ENCODE assay signal across 8 cellular contexts in the genomic region with DNA sequence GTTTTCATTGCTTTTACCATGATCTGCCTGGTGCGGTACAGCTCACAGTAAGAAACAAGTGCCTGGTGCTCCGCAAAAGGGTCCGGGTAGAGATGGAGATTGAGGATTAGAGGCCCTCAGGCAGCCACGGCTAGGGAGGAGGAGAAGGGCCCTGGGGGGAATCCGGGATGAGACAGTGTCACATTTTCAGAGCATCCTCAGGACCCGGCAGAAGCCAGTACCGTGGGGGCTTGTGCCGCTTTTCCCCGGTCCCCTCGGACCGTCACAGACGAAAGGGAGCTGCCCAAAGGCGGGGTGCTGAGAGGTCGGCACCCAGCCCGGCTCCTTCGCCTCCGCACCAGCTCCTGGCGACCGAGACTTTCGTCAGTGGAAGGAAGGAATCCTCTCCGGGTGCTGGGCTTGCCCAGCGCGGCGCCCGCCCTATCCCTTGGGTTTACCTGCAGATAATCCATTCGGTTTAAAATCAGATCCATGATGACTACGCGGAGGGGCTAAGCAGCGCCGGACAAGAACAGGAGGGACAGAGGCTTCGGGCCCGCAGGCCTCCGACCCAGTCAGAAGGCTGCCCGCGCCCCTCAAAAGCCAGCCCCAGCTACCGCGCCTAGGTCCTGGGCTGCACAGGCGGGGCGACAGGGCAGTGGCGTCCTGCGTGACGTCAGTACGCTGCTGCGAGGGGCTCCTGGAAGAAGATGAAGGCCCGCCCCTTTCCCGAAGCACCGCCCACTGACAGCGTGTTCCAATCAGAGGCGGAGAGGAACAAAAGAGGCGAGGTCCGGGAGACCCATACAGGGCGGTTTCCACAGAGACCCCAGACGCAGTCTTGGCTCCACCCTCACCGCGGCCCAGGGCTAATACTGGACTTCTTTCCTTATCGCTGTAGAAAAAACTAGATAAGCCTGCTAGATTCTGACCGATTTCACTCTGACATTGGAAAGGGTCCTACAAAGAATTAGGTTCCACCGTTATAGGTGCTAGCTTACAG. TPM values are rescaled to one million over a fixed set of nuclear protein-coding genes. Genes with fewer than 3 reads are reported as not detected.
DNase-seq lines count a peak whose midpoint lies in the region; TF ChIP-seq lines count a peak whose summit lies in the region.

A gene with protein sequence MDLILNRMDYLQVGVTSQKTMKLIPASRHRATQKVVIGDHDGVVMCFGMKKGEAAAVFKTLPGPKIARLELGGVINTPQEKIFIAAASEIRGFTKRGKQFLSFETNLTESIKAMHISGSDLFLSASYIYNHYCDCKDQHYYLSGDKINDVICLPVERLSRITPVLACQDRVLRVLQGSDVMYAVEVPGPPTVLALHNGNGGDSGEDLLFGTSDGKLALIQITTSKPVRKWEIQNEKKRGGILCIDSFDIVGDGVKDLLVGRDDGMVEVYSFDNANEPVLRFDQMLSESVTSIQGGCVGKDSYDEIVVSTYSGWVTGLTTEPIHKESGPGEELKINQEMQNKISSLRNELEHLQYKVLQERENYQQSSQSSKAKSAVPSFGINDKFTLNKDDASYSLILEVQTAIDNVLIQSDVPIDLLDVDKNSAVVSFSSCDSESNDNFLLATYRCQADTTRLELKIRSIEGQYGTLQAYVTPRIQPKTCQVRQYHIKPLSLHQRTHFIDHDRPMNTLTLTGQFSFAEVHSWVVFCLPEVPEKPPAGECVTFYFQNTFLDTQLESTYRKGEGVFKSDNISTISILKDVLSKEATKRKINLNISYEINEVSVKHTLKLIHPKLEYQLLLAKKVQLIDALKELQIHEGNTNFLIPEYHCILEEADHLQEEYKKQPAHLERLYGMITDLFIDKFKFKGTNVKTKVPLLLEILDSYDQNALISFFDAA (minus strand): TSS at position 634 of the 982 bp plus-strand sequence. CDS start 161 bp downstream, at position 473.

- H3K27me3 ChIP-seq in effector memory CD4-positive, alpha-beta T cell (replicated peaks; ENCODE audit: control insufficient read depth, insufficient read depth, low read length, poor library complexity, severe bottlenecking), result no peaks in the 10 kb centered on the region

- no peak for TF ChIP-seq CTCF in GM20000 (IDR thresholded peaks at IDR 0.05; ENCODE audit: extremely low read depth, missing control alignments)

- H3K36me3 ChIP-seq in effector memory CD4-positive, alpha-beta T cell (ENCODE audit: control insufficient read depth, insufficient read depth, low read length), result no peaks in the 10 kb centered on the region

- H3K4me3 ChIP-seq in effector memory CD4-positive, alpha-beta T cell (ENCODE audit: insufficient read depth, low read depth, low read length, poor library complexity, severe bottlenecking), result peak within 1 kb of the TSS; percentile 96

- no peaks in the 10 kb centered on the region for H3K9me3 ChIP-seq in effector memory CD4-positive, alpha-beta T cell (ENCODE audit: control insufficient read depth, low read length)

- H3K27ac ChIP-seq in effector memory CD4-positive, alpha-beta T cell (ENCODE audit: insufficient read depth, low read length, poor library complexity, severe bottlenecking), result peak within 1 kb of the TSS; percentile 69

- DNase-seq in CMK (ENCODE audit: low read depth), result peak; percentile 88
- peak; percentile 92 for DNase-seq in GM20000 (ENCODE audit: low spot score)
- peak; percentile 94 for DNase-seq in HT-29 (ENCODE audit: low spot score)
- DNase-seq in NOMO-1 treated with DMSO at 0.1 percent for 48 hours (lab: John Stamatoyannopoulos, UW; ENCODE audit: unreplicated experiment), result peak; percentile 96
- DNase-seq in activated CD8-positive, alpha-beta memory T cell treated with anti-CD3 and anti-CD28 coated beads for 4 hours (ENCODE audit: low read depth in 2 of 2), result peak; percentile 93 to 94
- peak; percentile 85 to 92 (median 87) for DNase-seq in effector memory CD4-positive, alpha-beta T cell
- peak; percentile 96 to 97 for DNase-seq in lung microvascular endothelial cell (ENCODE audit: low read depth in 2 of 2)
- DNase-seq in stimulated activated CD4-positive, alpha-beta T cell treated with anti-CD3 and anti-CD28 coated beads, TNF-alpha, amount 100 ng/mL, for 48 hours (ENCODE audit: low read depth in 3 of 3), result peak; percentile 92 to 98 (median 94)

- H3K4me1 ChIP-seq in effector memory CD4-positive, alpha-beta T cell (ENCODE audit: control insufficient read depth, insufficient read depth, low read length, poor library complexity, severe bottlenecking), result peaks cover 10% of the 10 kb centered on the region

RNA-seq across cellular contexts. Expression of the gene that starts here (rescaled TPM):
- 7.6 and 10.0 TPM in 2 replicates for total RNA-seq in HT-29 (2014; rRNA removed; shearing (Covaris generic))
- total RNA-seq in lung microvascular endothelial cell, result 7.3 and 8.5 TPM in 2 replicates

Comparison
In these comparisons a context has a peak if more than half of its experiments do, and no peak if none do; other contexts are left out.
1. Peak in every context shown above with its lines: DNase-seq, H3K4me3 ChIP-seq and H3K27ac ChIP-seq.